Comparison of ENCODE assay signal across 11 cellular contexts in the genomic region with DNA sequence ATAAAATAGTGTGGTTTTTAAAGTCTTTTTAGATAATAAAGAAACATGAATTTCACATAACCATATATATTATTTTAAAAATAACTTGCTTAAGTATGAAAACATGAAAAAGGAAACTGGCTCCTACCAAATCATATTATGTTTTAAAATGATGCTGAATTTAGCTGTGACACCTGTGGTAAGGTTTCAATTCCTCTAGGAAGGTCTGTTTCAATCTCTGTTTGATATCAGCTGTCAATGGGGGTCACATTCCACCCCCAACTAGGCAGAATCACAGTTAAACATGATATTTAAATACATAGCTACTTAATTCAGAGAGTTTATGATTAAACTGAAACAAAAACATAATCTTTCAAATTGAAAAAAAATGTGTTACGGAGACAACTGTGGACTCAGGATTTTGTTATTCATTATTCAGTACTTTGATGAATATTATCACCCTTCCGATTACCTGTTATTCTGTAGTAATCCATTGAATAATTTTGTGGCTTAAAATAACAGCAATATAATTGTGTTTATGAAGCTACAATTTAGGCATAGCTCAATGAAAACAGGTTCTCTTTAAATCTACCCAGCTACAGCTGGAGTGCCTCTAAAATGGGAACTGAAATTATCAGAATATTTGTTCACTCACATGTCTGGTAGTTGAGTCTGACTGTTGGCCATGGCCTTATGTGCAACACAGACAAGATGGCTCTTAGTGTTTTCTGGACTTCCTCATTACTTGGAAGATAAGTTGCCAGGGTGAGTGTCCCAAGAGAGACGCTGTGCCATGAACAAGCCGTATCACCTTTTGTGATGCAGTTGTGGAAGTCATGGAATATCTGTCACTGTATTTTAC.
DNase-seq lines count a peak whose midpoint lies in the region; ATAC-seq and TF ChIP-seq lines count a peak whose summit lies in the region.
"Had no signal": no experiment of that assay in that cellular context is flagged by ENCODE, and none has a peak within 500 bp of the region (broad histone marks: within the 10 kb centered on the region; RNA-seq: fewer than 3 reads in every experiment).

No MANE protein-coding gene starts in this region.

- DNase-seq in GM13976 (ENCODE audit: low spot score) (peak; percentile 27), MM.1S (peak; percentile 85), NCI-H2227 treated with DMSO at 0.1 percent for 48 hours (lab: John Stamatoyannopoulos, UW) (no peak), NCI-H69 (lab: John Stamatoyannopoulos, UW) (no peak), mesothelial cell of epicardium (ENCODE audit: low spot score in 2 of 2, unreplicated experiment in 2 of 2) (no peak), chondrocyte (ENCODE audit: low spot score) (no peak)
- DNase-seq: NCI-H510A, T1000 had no signal

- H3F3A ChIP-seq in MM.1S (ENCODE audit: insufficient read depth, low read length), result peaks cover 24% of the 10 kb centered on the region

- peak overlapping the region; percentile 67 for H3K9ac ChIP-seq in MM.1S (ENCODE audit: low read length)
- H3K9ac ChIP-seq: neural progenitor cell had no signal

- H3K4me3 Mint-ChIP-seq in mesothelial cell of epicardium, result no peak overlapping the region
- H3K4me3 Mint-ChIP-seq in chondrocyte (ENCODE audit: unreplicated experiment), result no peak overlapping the region
- H3K4me3 Mint-ChIP-seq: neural progenitor cell had no signal

- in situ Hi-C loops in GM13976 (cut with MboI; ENCODE audit: low sequenced_read_pairs, unreplicated experiment), result no loop called here

- no peaks in the 10 kb centered on the region for H3K36me3 ChIP-seq in MM.1S (replicated peaks; ENCODE audit: insufficient read depth, low read length)
- H3K36me3 ChIP-seq: neural progenitor cell had no signal

- no peaks in the 10 kb centered on the region for H3K27me3 Mint-ChIP-seq in mesothelial cell of epicardium (ENCODE audit: low read depth)
- H3K27me3 Mint-ChIP-seq in chondrocyte (ENCODE audit: low read depth), result no peaks in the 10 kb centered on the region

- no peaks in the 10 kb centered on the region for H3K9me3 ChIP-seq in MM.1S (replicated peaks; ENCODE audit: insufficient read depth, low read length)

- H3K27ac ChIP-seq in MM.1S (ENCODE audit: low read length), result peak overlapping the region; percentile 91
- H3K27ac ChIP-seq: neural progenitor cell had no signal

- no peak overlapping the region for H3K4me3 ChIP-seq in MM.1S (ENCODE audit: low read length)
- H3K4me3 ChIP-seq: neural progenitor cell had no signal

- H4K20me1 ChIP-seq in MM.1S (ENCODE audit: insufficient read depth, low read length), result no peaks in the 10 kb centered on the region

- peak overlapping the region; percentile 55 for H2AFZ ChIP-seq in MM.1S (ENCODE audit: low read length)
- H2AFZ ChIP-seq: neural progenitor cell had no signal

- no peak overlapping the region for H3K27ac Mint-ChIP-seq in mesothelial cell of epicardium
- no peak overlapping the region for H3K27ac Mint-ChIP-seq in chondrocyte (ENCODE audit: unreplicated experiment)
- H3K27ac Mint-ChIP-seq: neural progenitor cell had no signal

- peaks cover 54% of the 10 kb centered on the region for H3K4me1 ChIP-seq in MM.1S (ENCODE audit: low read length)
- H3K4me1 ChIP-seq: neural progenitor cell had no signal

- H3K4me2 ChIP-seq in MM.1S (ENCODE audit: low read depth, low read length), result peak overlapping the region; percentile 46
- H3K4me2 ChIP-seq: neural progenitor cell had no signal

- H3K4me1 Mint-ChIP-seq in mesothelial cell of epicardium (no peaks in the 10 kb centered on the region), chondrocyte (ENCODE audit: low read depth) (no peaks in the 10 kb centered on the region)
- H3K4me1 Mint-ChIP-seq: neural progenitor cell had no signal

- H3K9me2 ChIP-seq in MM.1S (replicated peaks; ENCODE audit: insufficient read depth, low read length), result no peaks in the 10 kb centered on the region

- H3K36me3 Mint-ChIP-seq in mesothelial cell of epicardium, result no peaks in the 10 kb centered on the region
- no peaks in the 10 kb centered on the region for H3K36me3 Mint-ChIP-seq in chondrocyte (ENCODE audit: low read depth)
- H3K36me3 Mint-ChIP-seq: neural progenitor cell had no signal

- no peaks in the 10 kb centered on the region for H3K27me3 ChIP-seq in MM.1S (replicated peaks; ENCODE audit: insufficient read depth, low read length)
- H3K27me3 ChIP-seq: neural progenitor cell had no signal

- ATAC-seq in GM19455 (IDR thresholded peaks at IDR 0.05; ENCODE audit: unreplicated experiment) (peak; percentile 95), HG02970 (IDR thresholded peaks at IDR 0.05; ENCODE audit: low FRiP score, unreplicated experiment) (peak; percentile 96)

- no peaks in the 10 kb centered on the region for H3K79me2 ChIP-seq in MM.1S (ENCODE audit: low read length)

- TF ChIP-seq CTCF in GM13976 (IDR thresholded peaks at IDR 0.05; ENCODE audit: borderline replicate concordance, control extremely low read depth, extremely low read depth, insufficient read depth, missing control alignments) (no peak), MM.1S (IDR thresholded peaks at IDR 0.05; ENCODE audit: low read length) (no peak), mesothelial cell of epicardium (IDR thresholded peaks at IDR 0.05; ENCODE audit: unreplicated experiment) (no peak), chondrocyte (IDR thresholded peaks at IDR 0.05) (no peak)

- H3K9me3 Mint-ChIP-seq in mesothelial cell of epicardium, result no peaks in the 10 kb centered on the region
- no peaks in the 10 kb centered on the region for H3K9me3 Mint-ChIP-seq in chondrocyte (ENCODE audit: low read depth)
- H3K9me3 Mint-ChIP-seq: neural progenitor cell had no signal

Comparison
In these comparisons a context has a peak if more than half of its experiments do, and no peak if none do; other contexts are left out.
1. DNase-seq: peak in GM13976 (single experiment) and MM.1S (single experiment); none in NCI-H2227 treated with DMSO at 0.1 percent for 48 hours (single experiment), NCI-H69 (single experiment), mesothelial cell of epicardium (0 of 2) and chondrocyte (single experiment).